In genomic region chr10:50623299-50624153, GRCh38 we compare ENCODE assay signal across 8 cellular contexts. TPM values are rescaled to one million over a fixed set of nuclear protein-coding genes. Genes with fewer than 3 reads are reported as not detected.
DNase-seq lines count a peak whose midpoint lies in the region; ATAC-seq, FAIRE-seq and TF ChIP-seq lines count a peak whose summit lies in the region.

Gene SGMS1 (minus strand): TSS chr10:50623956. CDS start chr10:50344114, 279,842 bp downstream.

- H3K9me3 Mint-ChIP-seq in dendritic cell treated with granulocyte-macrophage colony-stimulating factor and Interleukin-4, amounts not matched to agents 40 ng/mL and 50 ng/mL, for 4 days, result no peaks in the 10 kb centered on the region

- intact Hi-C loops in dendritic cell treated with granulocyte-macrophage colony-stimulating factor and Interleukin-4, amounts not matched to agents 40 ng/mL and 50 ng/mL, for 4 days (cut with micrococcal nuclease), result loop anchor here (2.0 to 10.0 kb wide), 2 partner anchors 205 to 299 kb away; no protein-coding TSS in a partner anchor
- intact Hi-C loops in left lung (cut with DNase I), result loop anchor here in 1 of 2 donors (5.0 kb wide), 2 partner anchors 61 to 206 kb away; no protein-coding TSS in a partner anchor

- H3K36me3 ChIP-seq in left lung, result no peaks in the 10 kb centered on the region

- TF ChIP-seq EP300 in A549 (IDR thresholded peaks at IDR 0.05), result no peak

- H3K27ac ChIP-seq in A549 (peak within 1 kb of the TSS; percentile 96 to 98), left lung (peak within 1 kb of the TSS; percentile 99)

- 0% methylated on average over 9 of the region's 104 CpGs for WGBS in A549 (ENCODE audit: missing lambda C conversion rate)

- H3K4me2 ChIP-seq in A549, result peak within 1 kb of the TSS; percentile 100

- TF ChIP-seq RAD21 in A549 (conservative IDR thresholded peaks at IDR 0.05 in 1 of 2, IDR thresholded peaks at IDR 0.05 in 1 of 2), result no peak

- H3K4me3 Mint-ChIP-seq in dendritic cell treated with granulocyte-macrophage colony-stimulating factor and Interleukin-4, amounts not matched to agents 40 ng/mL and 50 ng/mL, for 4 days, result peak within 1 kb of the TSS; percentile 75

- peak; percentile 61 for TF ChIP-seq POLR2A in A549 (IDR thresholded peaks at IDR 0.05; ENCODE audit: low read length)

- H3K27me3 ChIP-seq in left lung, result no peaks in the 10 kb centered on the region

- H3K4me1 Mint-ChIP-seq in dendritic cell treated with granulocyte-macrophage colony-stimulating factor and Interleukin-4, amounts not matched to agents 40 ng/mL and 50 ng/mL, for 4 days (ENCODE audit: low read depth), result peaks cover 21% of the 10 kb centered on the region

- DNase-seq in A549 (ENCODE audit: low read depth in 1 of 2, low spot score in 1 of 2) (peak; percentile 81 to 86), NCI-H345 treated with DMSO at 0.1 percent for 48 hours (lab: John Stamatoyannopoulos, UW; ENCODE audit: unreplicated experiment) (peak; percentile 50), left lung (peak; percentile 88 to 97)
- DNase-seq in activated CD4-positive, alpha-beta T cell treated with anti-CD3 and anti-CD28 coated beads, Interleukin-2, amount 50 U/mL, for 1 hour, result peak; percentile 74
- peak; percentile 67 to 69 for DNase-seq in stimulated activated CD4-positive, alpha-beta T cell treated with anti-CD3 and anti-CD28 coated beads, Interleukin-2, amount 100 ng/mL, for 48 hours

- H3K4me1 ChIP-seq in A549, result peaks cover 18% of the 10 kb centered on the region
- H3K4me1 ChIP-seq in left lung, result peaks cover 9 to 32% of the 10 kb centered on the region in 2 donors

- POLR2A ChIA-PET in A549 (lab: Yijun Ruan, JAX), result interaction anchor here (1.1 to 2.8 kb wide), 13 partner anchors 12 to 210 kb away, joined by 3 to 24 read pairs (median 6); partner anchors contain the start of gene ASAH2B

- CTCF ChIA-PET in A549 (lab: Yijun Ruan, JAX), result interaction anchor here (0.7 to 4.3 kb wide), 18 partner anchors 12 to 399 kb away, joined by 3 to 16 read pairs (median 4); no protein-coding TSS in a partner anchor

- no peak for FAIRE-seq in A549 (lab: Jason Lieb, UNC)

- H3K9me3 ChIP-seq in A549 (no peaks in the 10 kb centered on the region), left lung (no peaks in the 10 kb centered on the region)

- no peak for TF ChIP-seq CTCF in A549 (IDR thresholded peaks at IDR 0.05)
- no peak for TF ChIP-seq CTCF in left lung (IDR thresholded peaks at IDR 0.05)

- H3K36me3 Mint-ChIP-seq in dendritic cell treated with granulocyte-macrophage colony-stimulating factor and Interleukin-4, amounts not matched to agents 40 ng/mL and 50 ng/mL, for 4 days (ENCODE audit: low read depth), result peaks cover 19% of the 10 kb centered on the region

- ATAC-seq in A549, result peak; percentile 48 to 65
- peak; percentile 16 for ATAC-seq in GM18517 (IDR thresholded peaks at IDR 0.05; ENCODE audit: unreplicated experiment)
- peak; percentile 38 for ATAC-seq in HG03045 (IDR thresholded peaks at IDR 0.05; ENCODE audit: unreplicated experiment)
- ATAC-seq in left lung, result peak; percentile 79

- H3K4me3 ChIP-seq in A549 (peak within 1 kb of the TSS; percentile 89), left lung (peak within 1 kb of the TSS; percentile 90 to 96)

- peak within 1 kb of the TSS; percentile 97 for H3K27ac Mint-ChIP-seq in dendritic cell treated with granulocyte-macrophage colony-stimulating factor and Interleukin-4, amounts not matched to agents 40 ng/mL and 50 ng/mL, for 4 days

- H3K27me3 Mint-ChIP-seq in dendritic cell treated with granulocyte-macrophage colony-stimulating factor and Interleukin-4, amounts not matched to agents 40 ng/mL and 50 ng/mL, for 4 days, result no peaks in the 10 kb centered on the region

TF ChIP-seq in A549, 52 proteins besides CTCF, POLR2A, EP300 and RAD21:
- TF ChIP-seq NFE2L2 (conservative IDR thresholded peaks at IDR 0.05; ENCODE audit: low read length), result no peak
- no peak for TF ChIP-seq PHF8 (IDR thresholded peaks at IDR 0.05; ENCODE audit: borderline replicate concordance, low read depth)
- peak; percentile 55 for TF ChIP-seq MAX (IDR thresholded peaks at IDR 0.05)
- TF ChIP-seq REST (IDR thresholded peaks at IDR 0.05), result no peak
- no peak for TF ChIP-seq ESRRA (IDR thresholded peaks at IDR 0.05; ENCODE audit: borderline replicate concordance, low read length)
- 0 out of 2 replicates have a peak, but pooled peaks have one; percentile 24 for TF ChIP-seq GATA3 (IDR thresholded peaks at IDR 0.05; ENCODE audit: borderline replicate concordance)
- no peak for TF ChIP-seq RCOR1 (IDR thresholded peaks at IDR 0.05; ENCODE audit: low read depth, low read length)
- no peak for TF ChIP-seq CBX2 (IDR thresholded peaks at IDR 0.05; ENCODE audit: borderline replicate concordance, low read depth)
TF ChIP-seq in A549: peak in this region for 2.

RNA-seq across cellular contexts. Expression of gene SGMS1, which starts in this region (rescaled TPM):
- polyA plus RNA-seq in A549 (2011; rRNA removed) (28.2 TPM in 2 replicates), A549 (2017; fragmentation: RNase III; extraction: RNeasy Plus Mini Kit Qiagen cat#74134 plus additional on column Dnase treatment) (20.2 to 23.2 TPM (median 22.7 TPM) in 3 replicates)
- polyA plus RNA-seq in A549 (2012; cell fraction: cytosol; rRNA removed), result 15.3 and 21.3 TPM in 2 replicates
- polyA plus RNA-seq in A549 (2012; cell fraction: nucleus; rRNA removed), result 17.9 and 19.2 TPM in 2 replicates
- polyA minus RNA-seq in A549 (2011; rRNA and poly(A)+ RNA removed), result 23.8 and 26.8 TPM in 2 replicates
- total RNA-seq in left lung, result 10 to 100 TPM; 47.0 to 54.0 TPM

Comparison
In these comparisons a context has a peak if more than half of its experiments do, and no peak if none do; other contexts are left out.
1. Peak in every context shown above with its lines: DNase-seq, ATAC-seq, H3K4me3 ChIP-seq and H3K27ac ChIP-seq.
2. ATAC-seq: peak in every context shown above with its lines; median percentile 79 in left lung; 56 in A549; 38 in HG03045; 16 in GM18517.